28 cellular contexts compared by ENCODE assay signal in the genomic region with DNA sequence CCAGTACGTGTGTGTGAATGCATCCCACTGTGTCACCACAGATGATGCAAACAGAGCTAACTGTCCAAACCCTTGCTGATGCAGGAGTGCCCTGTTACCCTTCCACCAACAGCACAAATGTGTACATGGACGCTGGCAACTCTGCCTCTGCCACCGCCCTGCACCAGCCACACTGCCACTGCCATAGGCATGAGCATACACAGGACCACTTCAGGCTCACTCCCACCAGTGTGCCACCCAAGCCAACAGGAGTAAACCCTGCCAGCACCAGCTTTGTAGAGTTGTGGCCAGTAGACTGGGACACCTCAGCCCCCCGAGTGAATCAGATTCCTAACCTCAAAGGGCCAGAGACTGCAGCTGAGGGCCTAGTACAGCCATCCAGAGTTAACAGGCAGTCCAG. TPM values are rescaled to one million over a fixed set of nuclear protein-coding genes. Genes with fewer than 3 reads are reported as not detected.
"Had no signal": no experiment of that assay in that cellular context is flagged by ENCODE, and none has a peak within 500 bp of the region (broad histone marks: within the 10 kb centered on the region; RNA-seq: fewer than 3 reads in every experiment).

No MANE protein-coding gene starts in this region.

- H3K27me3 Mint-ChIP-seq: central memory CD8-positive, alpha-beta T cell; effector memory CD8-positive, alpha-beta T cell; memory B cell; naive B cell; progenitor cell of endocrine pancreas had no signal

- FAIRE-seq: endometrium, frontal cortex, keratinocyte, small intestine had no signal

- H3K4me3 ChIP-seq: coronary artery, esophagus squamous epithelium, lung, mucosa of descending colon, right lobe of liver, thoracic aorta, tibial nerve, upper lobe of left lung, uterus had no signal

- H3K9ac ChIP-seq: parathyroid adenoma had no signal

- H3K27ac Mint-ChIP-seq: effector memory CD8-positive, alpha-beta T cell; memory B cell; mesothelial cell of epicardium; naive B cell; progenitor cell of endocrine pancreas had no signal

- H3K9me3 ChIP-seq: esophagus squamous epithelium, mucosa of descending colon, right lobe of liver, thoracic aorta, tibial nerve, upper lobe of left lung, uterus had no signal

- H3K4me3 Mint-ChIP-seq: central memory CD8-positive, alpha-beta T cell; effector memory CD8-positive, alpha-beta T cell; memory B cell; mesothelial cell of epicardium; naive B cell; nephron had no signal

- H3K36me3 ChIP-seq: esophagus squamous epithelium, right lobe of liver, thoracic aorta, tibial nerve, upper lobe of left lung, uterus had no signal

- H3K27me3 ChIP-seq: esophagus squamous epithelium, right lobe of liver, tibial nerve, upper lobe of left lung, uterus had no signal

- H3K27ac ChIP-seq: coronary artery, esophagus squamous epithelium, parathyroid adenoma, right lobe of liver, tibial nerve, upper lobe of left lung, uterus had no signal

- H3K4me1 Mint-ChIP-seq: central memory CD8-positive, alpha-beta T cell; memory B cell; naive B cell; nephron had no signal

- H3K36me3 Mint-ChIP-seq: memory B cell, naive B cell had no signal

- DNase-seq: effector memory CD8-positive, alpha-beta T cell; erythroblast; esophagus squamous epithelium; head of caudate nucleus; mucosa of descending colon; naive B cell; right lobe of liver; small intestine; stimulated activated CD4-positive, alpha-beta T cell treated with anti-CD3 and anti-CD28 coated beads, Interleukin-15, amount 100 ng/mL, for 24 hours; stimulated activated CD4-positive, alpha-beta T cell treated with anti-CD3 and anti-CD28 coated beads, Interleukin-2, amount 100 ng/mL, for 48 hours; stimulated activated CD8-positive, alpha-beta memory T cell treated with anti-CD3 and anti-CD28 coated beads, Interleukin-4, amount 100 ng/mL, for 48 hours; stimulated activated naive CD4-positive, alpha-beta T cell treated with Interleukin-2 at 50 U/mL for 16 hours; uterus had no signal

- H2AFZ ChIP-seq: parathyroid adenoma had no signal

- ATAC-seq: effector memory CD8-positive, alpha-beta T cell; left lobe of liver; mucosa of descending colon had no signal

- H3K4me1 ChIP-seq: esophagus squamous epithelium, parathyroid adenoma, right lobe of liver, upper lobe of left lung, uterus had no signal

RNA-seq across cellular contexts. Expression of gene NOX4, which starts 34.0 kb away (rescaled TPM):
- total RNA-seq: left lobe of liver had no signal
- polyA plus RNA-seq: keratinocyte had no signal
